ENCODE assay signal across 8 cellular contexts in the genomic region with DNA sequence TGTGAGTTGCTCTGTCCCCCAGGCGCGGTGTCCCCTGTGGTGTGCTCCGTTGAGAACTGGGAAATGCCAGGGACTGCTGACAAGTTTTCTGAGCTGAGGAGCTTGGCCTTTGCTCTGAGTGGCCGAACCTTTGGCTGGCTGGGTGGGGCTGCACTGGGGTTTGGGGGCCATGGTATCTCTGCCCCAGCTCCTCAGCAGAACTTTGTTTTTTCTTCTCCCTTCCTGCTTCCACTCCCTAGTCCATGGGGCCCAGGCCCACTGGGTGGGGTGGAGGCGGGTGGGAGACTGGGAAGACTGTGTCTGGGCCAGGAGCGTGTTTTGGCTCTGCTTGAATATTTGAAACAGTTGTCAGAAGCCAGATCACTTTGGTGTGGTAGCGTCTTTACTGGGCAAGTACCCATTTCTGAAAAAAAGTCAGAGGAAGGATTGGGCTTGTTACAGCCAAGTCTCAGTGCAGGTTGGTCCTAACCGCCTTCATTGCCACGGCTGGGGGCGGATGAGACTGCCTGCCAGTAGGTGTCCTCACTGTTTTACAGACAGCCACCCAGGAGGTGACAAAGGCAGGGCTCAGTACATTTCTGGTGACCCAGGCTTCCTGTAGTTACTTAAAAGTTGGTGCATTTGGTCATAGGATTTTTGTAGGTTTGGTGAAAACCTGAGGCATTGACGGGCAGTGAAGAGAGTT.
DNase-seq lines count a peak whose midpoint lies in the region; ATAC-seq and TF ChIP-seq lines count a peak whose summit lies in the region.

No MANE protein-coding gene starts in this region.

- WGBS in mammary epithelial cell (ENCODE audit: low coverage, missing lambda C conversion rate): 10% methylated on average over 5 of the region's 11 CpGs

- H3K4me2 ChIP-seq in mammary epithelial cell (ENCODE audit: insufficient read depth, low read depth, low read length): peak overlapping the region; percentile 81

- H4K20me1 ChIP-seq in mammary epithelial cell (ENCODE audit: insufficient read depth, low read length): no peaks in the 10 kb centered on the region

- CTCF ChIA-PET in GM10248 (lab: Yijun Ruan, JAX): interaction anchor here (1.1 to 2.1 kb wide), 3 partner anchors 9 to 11 kb away, joined by 3 to 9 read pairs (median 4); no protein-coding TSS in a partner anchor
- CTCF ChIA-PET in mammary epithelial cell (lab: Charles Lee; ENCODE audit: low non-redundant PET): interaction anchor here (0.7 kb wide), 1 partner anchor 57 kb away, joined by 5 read pairs; no protein-coding TSS in a partner anchor

- ATAC-seq in stimulated activated effector memory CD8-positive, alpha-beta T cell treated with anti-CD3 and anti-CD28 coated beads, Interleukin-12 subunit alpha, Interleukin-12 subunit beta, amount 100 ng/mL, for 72 hours: peak; percentile 68
- no peak for ATAC-seq in HG03378 (IDR thresholded peaks at IDR 0.05; ENCODE audit: unreplicated experiment)
- ATAC-seq in HG03175 (IDR thresholded peaks at IDR 0.05; ENCODE audit: unreplicated experiment): no peak

- peak; percentile 65 for TF ChIP-seq CTCF in GM10248 (IDR thresholded peaks at IDR 0.05; ENCODE audit: control extremely low read depth, extremely low read depth, low read depth, missing control alignments)
- TF ChIP-seq CTCF in mammary epithelial cell (conservative IDR thresholded peaks at IDR 0.05 in 1 of 2, IDR thresholded peaks at IDR 0.05 in 1 of 2; ENCODE audit: extremely low read depth in 1 of 2, insufficient read depth in 1 of 2, low read depth in 1 of 2, low read length in 2 of 2): peak; percentile 21 to 59

- no TSS peak for BruUV-seq in mammary epithelial cell (replicated peaks; lab: Mats Ljungman, UMichigan)

- peak overlapping the region; percentile 59 for H3K27ac ChIP-seq in mammary epithelial cell (ENCODE audit: insufficient read depth, low read depth, low read length)

- no peak overlapping the region for H2AFZ ChIP-seq in mammary epithelial cell (ENCODE audit: low read depth, low read length)

- peak; percentile 65 for DNase-seq in AG08395 (ENCODE audit: low spot score)
- peak; percentile 67 for DNase-seq in GM10248 (ENCODE audit: extremely low spot score)
- peak; percentile 48 for DNase-seq in OCI-M1 (lab: John Stamatoyannopoulos, UW)
- DNase-seq in mammary epithelial cell: peak; percentile 53
- DNase-seq in kidney tubule cell (ENCODE audit: low spot score): peak; percentile 69
- peak in 1 of 2 donors; percentile 62 for DNase-seq in stimulated activated effector memory CD8-positive, alpha-beta T cell treated with anti-CD3 and anti-CD28 coated beads, Interleukin-12 subunit alpha, Interleukin-12 subunit beta, amount 100 ng/mL, for 72 hours (ENCODE audit: low spot score in 2 of 2)

- intact Hi-C loops in mammary epithelial cell (cut with micrococcal nuclease): no loop called here

- no peak overlapping the region for H3K27ac Mint-ChIP-seq in stimulated activated effector memory CD8-positive, alpha-beta T cell treated with anti-CD3 and anti-CD28 coated beads, Interleukin-12 subunit alpha, Interleukin-12 subunit beta, amount 100 ng/mL, for 72 hours

- no peaks in the 10 kb centered on the region for H3K9me3 Mint-ChIP-seq in stimulated activated effector memory CD8-positive, alpha-beta T cell treated with anti-CD3 and anti-CD28 coated beads, Interleukin-12 subunit alpha, Interleukin-12 subunit beta, amount 100 ng/mL, for 72 hours

- H3K4me3 Mint-ChIP-seq in stimulated activated effector memory CD8-positive, alpha-beta T cell treated with anti-CD3 and anti-CD28 coated beads, Interleukin-12 subunit alpha, Interleukin-12 subunit beta, amount 100 ng/mL, for 72 hours: no peak overlapping the region

- in situ Hi-C loops in mammary epithelial cell (cut with MboI; ENCODE audit: low sequenced_read_pairs in 2 of 2): no loop called here

- no peaks in the 10 kb centered on the region for H3K27me3 ChIP-seq in mammary epithelial cell (ENCODE audit: insufficient read depth, low read length)

- dilution Hi-C loops in mammary epithelial cell (cut with HindIII; ENCODE audit: low sequenced_read_pairs): no loop called here

- H3K36me3 Mint-ChIP-seq in stimulated activated effector memory CD8-positive, alpha-beta T cell treated with anti-CD3 and anti-CD28 coated beads, Interleukin-12 subunit alpha, Interleukin-12 subunit beta, amount 100 ng/mL, for 72 hours: no peaks in the 10 kb centered on the region

- POLR2A ChIA-PET in GM10248 (lab: Yijun Ruan, JAX): no interaction called here

- no peaks in the 10 kb centered on the region for H3K9me3 ChIP-seq in mammary epithelial cell (replicated peaks; ENCODE audit: insufficient read depth, low read length)

- H3K4me1 ChIP-seq in mammary epithelial cell (ENCODE audit: insufficient read depth, low read length): peaks cover 66% of the 10 kb centered on the region

- H3K79me2 ChIP-seq in mammary epithelial cell (ENCODE audit: insufficient read depth, low read length): peaks cover 97% of the 10 kb centered on the region

- H3K9ac ChIP-seq in mammary epithelial cell (ENCODE audit: insufficient read depth, low read length): peak overlapping the region; percentile 68

- no peaks in the 10 kb centered on the region for H3K36me3 ChIP-seq in mammary epithelial cell (ENCODE audit: insufficient read depth, low read length)

- H3K4me1 Mint-ChIP-seq in stimulated activated effector memory CD8-positive, alpha-beta T cell treated with anti-CD3 and anti-CD28 coated beads, Interleukin-12 subunit alpha, Interleukin-12 subunit beta, amount 100 ng/mL, for 72 hours: peaks cover 32% of the 10 kb centered on the region

- H3K4me3 ChIP-seq in mammary epithelial cell (replicated peaks in 1 of 3; ENCODE audit: insufficient read depth in 1 of 3, low read depth in 2 of 3, low read length in 3 of 3): peak overlapping the region; percentile 32 to 54 (median 49)
